ENCODE assay signal across 10 cellular contexts in the genomic region with DNA sequence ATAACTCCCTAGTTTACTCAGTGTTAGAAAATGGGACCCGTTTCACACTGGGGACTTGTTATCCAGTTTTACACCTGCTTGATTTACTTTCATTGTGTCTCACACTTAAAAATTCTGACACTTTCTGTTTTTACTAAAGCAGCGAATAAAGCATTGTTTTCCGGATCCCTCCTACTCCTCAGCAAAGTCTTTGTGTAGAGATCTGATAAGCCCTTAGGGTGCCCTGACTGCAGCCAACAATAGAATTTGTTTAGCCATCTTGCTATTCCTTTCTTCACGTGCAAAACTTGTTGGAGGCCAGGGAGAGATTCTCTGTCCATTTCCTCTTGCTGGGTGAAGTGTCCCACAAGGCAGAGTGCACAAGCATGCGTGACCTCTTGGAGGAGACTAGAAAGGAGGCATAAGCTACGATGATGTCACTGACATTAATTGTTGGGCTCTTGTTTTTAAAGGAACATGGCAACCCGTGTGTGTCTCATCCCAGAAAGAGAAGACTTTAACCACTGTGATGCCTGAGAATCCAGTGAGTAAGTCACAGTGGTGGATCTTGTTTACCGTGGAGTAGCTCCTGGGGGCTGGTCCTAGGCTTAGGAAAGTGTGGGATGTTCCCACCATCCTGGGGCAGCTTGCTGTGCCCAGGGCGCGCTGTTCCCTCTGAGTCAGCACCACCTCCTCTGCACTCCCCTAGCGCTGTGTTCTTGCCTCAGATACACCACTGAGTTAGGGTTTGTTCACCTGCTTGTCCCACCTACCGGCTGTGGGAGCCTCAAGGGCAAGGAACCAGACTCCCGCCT. TPM values are rescaled to one million over a fixed set of nuclear protein-coding genes. Genes with fewer than 3 reads are reported as not detected.
DNase-seq lines count a peak whose midpoint lies in the region; ATAC-seq and TF ChIP-seq lines count a peak whose summit lies in the region.
"Had no signal": no experiment of that assay in that cellular context is flagged by ENCODE, and none has a peak within 500 bp of the region (broad histone marks: within the 10 kb centered on the region; RNA-seq: fewer than 3 reads in every experiment).

No MANE protein-coding gene starts in this region.

- dilution Hi-C loops in mammary epithelial cell (cut with HindIII; ENCODE audit: low sequenced_read_pairs): no loop called here

- no peak overlapping the region for H2AFZ ChIP-seq in mammary epithelial cell (ENCODE audit: low read depth, low read length)

- H3K36me3 ChIP-seq in cardiac muscle cell (no peaks in the 10 kb centered on the region), mammary epithelial cell (ENCODE audit: insufficient read depth, low read length) (peaks cover 22% of the 10 kb centered on the region), lung (ENCODE audit: control insufficient read depth in 2 of 2, insufficient read depth in 2 of 2, low read length in 2 of 2) (no peaks in the 10 kb centered on the region), upper lobe of right lung (no peaks in the 10 kb centered on the region)

- H3K27ac ChIP-seq in cardiac muscle cell: peak overlapping the region; percentile 62
- peak overlapping the region; percentile 84 for H3K27ac ChIP-seq in mammary epithelial cell (ENCODE audit: insufficient read depth, low read depth, low read length)
- peak overlapping the region; percentile 62 to 70 for H3K27ac ChIP-seq in lung (ENCODE audit: low read depth in 1 of 2, low read length in 1 of 2)
- peak overlapping the region; percentile 63 for H3K27ac ChIP-seq in upper lobe of right lung

- no peaks in the 10 kb centered on the region for H3K27me3 ChIP-seq in cardiac muscle cell
- no peaks in the 10 kb centered on the region for H3K27me3 ChIP-seq in mammary epithelial cell (ENCODE audit: insufficient read depth, low read length)
- no peaks in the 10 kb centered on the region for H3K27me3 ChIP-seq in lung (ENCODE audit: control insufficient read depth, insufficient read depth)
- H3K27me3 ChIP-seq in upper lobe of right lung: no peaks in the 10 kb centered on the region

- H3K4me2 ChIP-seq in mammary epithelial cell (ENCODE audit: insufficient read depth, low read depth, low read length): peak overlapping the region; percentile 13

- CTCF ChIA-PET in mammary epithelial cell (lab: Charles Lee; ENCODE audit: low non-redundant PET): no interaction called here

- no peak overlapping the region for H3K4me3 ChIP-seq in cardiac muscle cell
- H3K4me3 ChIP-seq in mammary epithelial cell (replicated peaks in 1 of 3; ENCODE audit: insufficient read depth in 1 of 3, low read depth in 2 of 3, low read length in 3 of 3): no peak overlapping the region
- no peak overlapping the region for H3K4me3 ChIP-seq in lung
- H3K4me3 ChIP-seq in upper lobe of right lung: no peak overlapping the region

- H3K9me3 ChIP-seq in cardiac muscle cell (ENCODE audit: low read depth): no peaks in the 10 kb centered on the region
- H3K9me3 ChIP-seq in mammary epithelial cell (replicated peaks; ENCODE audit: insufficient read depth, low read length): no peaks in the 10 kb centered on the region
- no peaks in the 10 kb centered on the region for H3K9me3 ChIP-seq in lung (ENCODE audit: control insufficient read depth in 2 of 2, insufficient read depth in 1 of 2, low read length in 1 of 2)
- no peaks in the 10 kb centered on the region for H3K9me3 ChIP-seq in upper lobe of right lung

- ATAC-seq in Right ventricle myocardium inferior (no peak), lung (ENCODE audit: insufficient read depth, low FRiP score) (no peak), upper lobe of right lung (no peak), sciatic nerve (no peak), GM21390 (IDR thresholded peaks at IDR 0.05; ENCODE audit: unreplicated experiment) (no peak)
- ATAC-seq: WTC11 had no signal

- in situ Hi-C loops in mammary epithelial cell (cut with MboI; ENCODE audit: low sequenced_read_pairs in 2 of 2): loop anchor here in 1 of 2 donors (10.0 kb wide), 1 partner anchor 97 kb away; no protein-coding TSS in a partner anchor

- TSS peak; percentile 76 for BruUV-seq in mammary epithelial cell (replicated peaks; lab: Mats Ljungman, UMichigan)

- TF ChIP-seq CTCF in cardiac muscle cell (IDR thresholded peaks at IDR 0.05; ENCODE audit: low read depth, low read length): no peak
- TF ChIP-seq CTCF in mammary epithelial cell (conservative IDR thresholded peaks at IDR 0.05 in 1 of 2, IDR thresholded peaks at IDR 0.05 in 1 of 2; ENCODE audit: extremely low read depth in 1 of 2, insufficient read depth in 1 of 2, low read depth in 1 of 2, low read length in 2 of 2): no peak
- no peak for TF ChIP-seq CTCF in lung (IDR thresholded peaks at IDR 0.05; ENCODE audit: control extremely low read depth, extremely low read depth)
- no peak for TF ChIP-seq CTCF in upper lobe of right lung (IDR thresholded peaks at IDR 0.05)

- H3K79me2 ChIP-seq in mammary epithelial cell (ENCODE audit: insufficient read depth, low read length): peaks cover 100% of the 10 kb centered on the region

- peaks cover 32% of the 10 kb centered on the region for H3K4me1 ChIP-seq in cardiac muscle cell (ENCODE audit: low read depth)
- H3K4me1 ChIP-seq in mammary epithelial cell (ENCODE audit: insufficient read depth, low read length): peaks cover 51% of the 10 kb centered on the region
- H3K4me1 ChIP-seq in lung (ENCODE audit: control insufficient read depth in 2 of 2, insufficient read depth in 2 of 2, low read length in 2 of 2): peaks cover 35 to 38% of the 10 kb centered on the region in 2 donors
- H3K4me1 ChIP-seq in upper lobe of right lung: peaks cover 73% of the 10 kb centered on the region

- intact Hi-C loops in Right ventricle myocardium inferior (cut with DNase I): no loop called here
- intact Hi-C loops in mammary epithelial cell (cut with micrococcal nuclease): loop anchor here (2.0 kb wide), 2 partner anchors 27 to 47 kb away; a partner anchor contains a TSS
- intact Hi-C loops in upper lobe of right lung (cut with DNase I): no loop called here
- intact Hi-C loops in sciatic nerve (cut with DNase I): no loop called here

- peak in 1 of 2 donors; percentile 78 for DNase-seq in cardiac muscle cell (ENCODE audit: low read depth in 1 of 2, low spot score in 1 of 2)
- no peak for DNase-seq in Right ventricle myocardium inferior (ENCODE audit: missing footprints)
- peak; percentile 97 for DNase-seq in mammary epithelial cell
- no peak for DNase-seq in lung (ENCODE audit: low spot score)
- peak; percentile 47 for DNase-seq in upper lobe of right lung
- DNase-seq in sciatic nerve (ENCODE audit: low spot score): no peak
- DNase-seq in NOMO-1 (lab: John Stamatoyannopoulos, UW; ENCODE audit: unreplicated experiment in 2 of 2): no peak
- DNase-seq: NCI-H1048 had no signal

- WGBS in mammary epithelial cell (ENCODE audit: low coverage, missing lambda C conversion rate): 45% methylated on average over 13 of the region's 13 CpGs
- 63 to 80% methylated on average over 13 of the region's 13 CpGs for WGBS in lung, 2 donors

- no peaks in the 10 kb centered on the region for H4K20me1 ChIP-seq in mammary epithelial cell (ENCODE audit: insufficient read depth, low read length)

- H3K9ac ChIP-seq in mammary epithelial cell (ENCODE audit: insufficient read depth, low read length): peak overlapping the region; percentile 34

RNA-seq across cellular contexts. Expression of a gene that starts 27.7 kb away (rescaled TPM):
- total RNA-seq in cardiac muscle cell (123 and 178 TPM in 2 replicates), Right ventricle myocardium inferior (42.0 TPM), mammary epithelial cell (100 to 1,000 TPM; 163 to 339 TPM), lung (100 to 1,000 TPM; 124 to 218 TPM), upper lobe of right lung (197 TPM), sciatic nerve (92.4 TPM)
- polyA plus RNA-seq in cardiac muscle cell (153 and 191 TPM in 2 replicates), mammary epithelial cell (71.2 TPM), lung (10 to 100 TPM; 38.2 to 75.3 TPM)
- 276 TPM for polyA minus RNA-seq in mammary epithelial cell

Comparison
In these comparisons a context has a peak if more than half of its experiments do, and no peak if none do; other contexts are left out.
1. DNase-seq: peak in mammary epithelial cell (single experiment) and upper lobe of right lung (single experiment); none in Right ventricle myocardium inferior (single experiment), lung (single experiment), sciatic nerve (single experiment) and NOMO-1 (0 of 2).
2. Peak in every context shown above with its lines, with median percentiles within 50 percentile points of each other: H3K27ac ChIP-seq.